26 cellular contexts compared by ENCODE assay signal in the genomic region with DNA sequence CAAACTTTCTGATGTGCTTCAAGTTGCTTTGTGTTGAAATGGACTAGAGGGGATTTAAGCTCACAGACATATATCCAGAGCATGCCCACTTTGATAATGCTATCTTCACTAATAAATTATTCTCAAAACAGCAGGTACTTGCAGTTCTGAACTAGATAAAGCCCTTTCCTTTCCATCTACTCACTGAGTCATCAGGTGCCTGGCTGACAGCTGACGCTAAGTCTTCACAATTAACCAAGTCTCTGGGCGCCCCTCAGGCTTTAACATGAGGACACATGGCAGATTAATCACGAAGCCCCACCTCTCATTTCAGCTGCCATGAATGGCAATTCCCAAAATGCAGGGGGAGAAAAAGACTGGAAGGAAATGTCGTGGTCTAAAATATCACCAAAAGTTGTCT.
"Had no signal": no experiment of that assay in that cellular context is flagged by ENCODE, and none has a peak within 500 bp of the region (broad histone marks: within the 10 kb centered on the region; RNA-seq: fewer than 3 reads in every experiment).

No MANE protein-coding gene starts in this region.

- H3K27ac ChIP-seq: epithelial cell of prostate, left ventricle myocardium inferior, ovary, right lobe of liver, suprapubic skin, tibial artery had no signal

- H3K4me3 ChIP-seq: esophagus squamous epithelium, left ventricle myocardium inferior, lung, ovary, right lobe of liver, suprapubic skin, tibial artery had no signal

- H3K9me3 Mint-ChIP-seq: activated CD4-positive, alpha-beta T cell treated with anti-CD3 and anti-CD28 coated beads, Interleukin-2, amount 10 ng/mL, durations not matched to agents 7 days and 5 days; activated CD8-positive, alpha-beta T cell treated with anti-CD3 and anti-CD28 coated beads for 36 hours; activated T-cell treated with anti-CD3 and anti-CD28 coated beads, Interleukin-2, amount 50 U/mL, for 4 hours; activated T-helper 17 cell treated with anti-CD3 and anti-CD28 coated beads, Interleukin-2, amount 50 U/mL, for 72 hours; central memory CD8-positive, alpha-beta T cell; dendritic cell treated with granulocyte-macrophage colony-stimulating factor and Interleukin-4, amounts not matched to agents 40 ng/mL and 50 ng/mL, for 4 days; nephron; WTC11 had no signal

- H3K4me1 Mint-ChIP-seq: activated CD4-positive, alpha-beta T cell treated with anti-CD3 and anti-CD28 coated beads, Interleukin-2, amount 10 ng/mL, durations not matched to agents 7 days and 5 days; activated T-helper 17 cell treated with anti-CD3 and anti-CD28 coated beads, Interleukin-2, amount 50 U/mL, for 72 hours; central memory CD8-positive, alpha-beta T cell had no signal

- H3K27ac Mint-ChIP-seq: activated CD4-positive, alpha-beta T cell treated with anti-CD3 and anti-CD28 coated beads, Interleukin-2, amount 10 ng/mL, durations not matched to agents 7 days and 5 days; activated CD8-positive, alpha-beta T cell treated with anti-CD3 and anti-CD28 coated beads for 36 hours; activated T-helper 17 cell treated with anti-CD3 and anti-CD28 coated beads, Interleukin-2, amount 50 U/mL, for 72 hours; dendritic cell treated with granulocyte-macrophage colony-stimulating factor and Interleukin-4, amounts not matched to agents 40 ng/mL and 50 ng/mL, for 4 days; progenitor cell of endocrine pancreas; WTC11 had no signal

- H3K4me3 Mint-ChIP-seq: activated CD4-positive, alpha-beta T cell treated with anti-CD3 and anti-CD28 coated beads, Interleukin-2, amount 10 ng/mL, durations not matched to agents 7 days and 5 days; activated CD8-positive, alpha-beta T cell treated with anti-CD3 and anti-CD28 coated beads for 36 hours; activated T-cell treated with anti-CD3 and anti-CD28 coated beads, Interleukin-2, amount 50 U/mL, for 4 hours; activated T-helper 17 cell treated with anti-CD3 and anti-CD28 coated beads, Interleukin-2, amount 50 U/mL, for 72 hours; central memory CD8-positive, alpha-beta T cell; dendritic cell treated with granulocyte-macrophage colony-stimulating factor and Interleukin-4, amounts not matched to agents 40 ng/mL and 50 ng/mL, for 4 days; nephron; WTC11 had no signal

- H3K4me1 ChIP-seq: right lobe of liver had no signal

- H3K36me3 ChIP-seq: esophagus squamous epithelium, left ventricle myocardium inferior, ovary, right lobe of liver, suprapubic skin, tibial artery had no signal

- ATAC-seq: activated CD8-positive, alpha-beta T cell treated with anti-CD3 and anti-CD28 coated beads for 36 hours; activated T-cell treated with anti-CD3 and anti-CD28 coated beads, Interleukin-2, amount 50 U/mL, for 4 hours; activated T-helper 17 cell treated with anti-CD3 and anti-CD28 coated beads, Interleukin-2, amount 50 U/mL, for 72 hours; right lobe of liver; WTC11 had no signal

- H3K27me3 ChIP-seq: esophagus squamous epithelium, ovary, right lobe of liver, suprapubic skin, tibial artery had no signal

- H3K9me3 ChIP-seq: esophagus squamous epithelium, left ventricle myocardium inferior, ovary, right lobe of liver, suprapubic skin, tibial artery had no signal

- H3K36me3 Mint-ChIP-seq: WTC11 had no signal

- DNase-seq: activated CD4-positive, alpha-beta T cell treated with anti-CD3 and anti-CD28 coated beads for 1 hour; activated CD4-positive, alpha-beta T cell treated with anti-CD3 and anti-CD28 coated beads, Interleukin-2, amount 10 ng/mL, durations not matched to agents 7 days and 5 days; activated CD8-positive, alpha-beta T cell treated with anti-CD3 and anti-CD28 coated beads for 36 hours; activated gamma-delta T cell treated with Interleukin-2 at 50 U/mL for 16 hours; activated naive CD4-positive, alpha-beta T cell treated with anti-CD3 and anti-CD28 coated beads, Interleukin-2, amount 50 U/mL, for 16 hours; activated T-cell treated with anti-CD3 and anti-CD28 coated beads, Interleukin-2, amount 50 U/mL, for 4 hours; amygdala; esophagus squamous epithelium; foreskin melanocyte; islet precursor cell; left ventricle myocardium inferior; mesendoderm; stimulated activated naive CD4-positive, alpha-beta T cell; T-helper 2 cell; tibial artery had no signal

- H3K27me3 Mint-ChIP-seq: activated CD4-positive, alpha-beta T cell treated with anti-CD3 and anti-CD28 coated beads, Interleukin-2, amount 10 ng/mL, durations not matched to agents 7 days and 5 days; activated CD8-positive, alpha-beta T cell treated with anti-CD3 and anti-CD28 coated beads for 36 hours; activated T-helper 17 cell treated with anti-CD3 and anti-CD28 coated beads, Interleukin-2, amount 50 U/mL, for 72 hours; central memory CD8-positive, alpha-beta T cell; dendritic cell treated with granulocyte-macrophage colony-stimulating factor and Interleukin-4, amounts not matched to agents 40 ng/mL and 50 ng/mL, for 4 days; progenitor cell of endocrine pancreas had no signal
